Comparison of ENCODE assay signal across 8 cellular contexts in genomic region chr2:38601463-38602135, GRCh38. TPM values are rescaled to one million over a fixed set of nuclear protein-coding genes. Genes with fewer than 3 reads are reported as not detected.
DNase-seq lines count a peak whose midpoint lies in the region; ATAC-seq, FAIRE-seq and TF ChIP-seq lines count a peak whose summit lies in the region.

No MANE protein-coding gene starts in this region.

- H3K36me3 ChIP-seq in SK-N-MC (ENCODE audit: insufficient read depth, low read length) (no peaks in the 10 kb centered on the region), esophagus squamous epithelium (no peaks in the 10 kb centered on the region), pancreas (no peaks in the 10 kb centered on the region)

- no peak for TF ChIP-seq POLR2A in GM12892 (IDR thresholded peaks at IDR 0.05; ENCODE audit: low read depth, low read length)
- no peak for TF ChIP-seq POLR2A in esophagus squamous epithelium (IDR thresholded peaks at IDR 0.05)

- no peak for TF ChIP-seq CTCF in AG10803 (conservative IDR thresholded peaks at IDR 0.05; ENCODE audit: low read length)
- no peak for TF ChIP-seq CTCF in esophagus squamous epithelium (IDR thresholded peaks at IDR 0.05)
- TF ChIP-seq CTCF in pancreas (IDR thresholded peaks at IDR 0.05) = no peak

- no peaks in the 10 kb centered on the region for H3K27me3 ChIP-seq in esophagus squamous epithelium
- H3K27me3 ChIP-seq in pancreas = no peaks in the 10 kb centered on the region

- intact Hi-C loops in esophagus squamous epithelium (cut with DNase I) (no loop called here), pancreas (cut with DNase I) (no loop called here)

- H3K4me3 ChIP-seq in AG10803 (ENCODE audit: low read length) = peak overlapping the region; percentile 80
- H3K4me3 ChIP-seq in SK-N-MC = peak overlapping the region; percentile 80
- H3K4me3 ChIP-seq in esophagus squamous epithelium = peak overlapping the region; percentile 87 to 97 (median 92)
- H3K4me3 ChIP-seq in pancreas = peak overlapping the region; percentile 72 to 94 (median 78)

- H3K27ac ChIP-seq in SK-N-MC (peak overlapping the region; percentile 68; the same call in 1 of the 2 replicates), esophagus squamous epithelium (peak overlapping the region; percentile 97 to 99 (median 98)), pancreas (peak overlapping the region; percentile 72 to 95 (median 86))

- no peak for ATAC-seq in pancreas
- no peak for ATAC-seq in GM21529 (IDR thresholded peaks at IDR 0.05; ENCODE audit: unreplicated experiment)

- H3K9me3 ChIP-seq in SK-N-MC (ENCODE audit: low read depth, low read length) (no peaks in the 10 kb centered on the region), esophagus squamous epithelium (no peaks in the 10 kb centered on the region), pancreas (no peaks in the 10 kb centered on the region)

- DNase-seq in AG10803 (ENCODE audit: low read depth) (peak; percentile 30), GM12892 (ENCODE audit: insufficient read length) (no peak), SK-N-MC (ENCODE audit: low read depth, low spot score) (no peak), esophagus squamous epithelium (lab: John Stamatoyannopoulos, UW) (no peak), pancreas (no peak)
- DNase-seq in stimulated activated naive CD4-positive, alpha-beta T cell treated with Interleukin-2 at 50 U/mL for 16 hours (lab: John Stamatoyannopoulos, UW) = no peak
- DNase-seq in activated CD4-positive, alpha-beta T cell treated with anti-CD3 and anti-CD28 coated beads, Interleukin-2, amount 50 U/mL, for 48 hours = no peak

- H3K4me1 ChIP-seq in esophagus squamous epithelium (peaks cover 0 to 58% (median 15%) of the 10 kb centered on the region in 3 donors), pancreas (peaks cover 16 to 28% (median 26%) of the 10 kb centered on the region in 3 donors)

- peak overlapping the region; percentile 85 for H3K9ac ChIP-seq in SK-N-MC (ENCODE audit: insufficient read length)

- WGBS in esophagus squamous epithelium, 2 donors = 1% methylated on average over 17 to 22 of the region's 25 CpGs
- 0% methylated on average over 25 of the region's 25 CpGs for WGBS in pancreas, 2 donors

- peak; percentile 84 for FAIRE-seq in GM12892 (lab: Jason Lieb, UNC)
- no peak for FAIRE-seq in pancreas (lab: Jason Lieb, UNC)

RNA-seq across cellular contexts. Expression of gene HNRNPLL, which starts 1.1 kb away (rescaled TPM):
- 24.0 TPM for polyA plus RNA-seq in GM12892 (2012; ENCODE audit: missing spikeins)
- total RNA-seq in esophagus squamous epithelium (10 to 100 TPM; 11.9 to 38.1 (median 20.0) TPM), pancreas (10 to 100 TPM; 12.3 to 20.8 (median 15.0) TPM)
- 1 to 10 TPM; 4.9 to 8.1 TPM for polyA plus RNA-seq in pancreas
